ENCODE assay signal across 8 cellular contexts in genomic region chr11:126415669-126416420, GRCh38.
DNase-seq lines count a peak whose midpoint lies in the region; ATAC-seq and TF ChIP-seq lines count a peak whose summit lies in the region.

No MANE protein-coding gene starts in this region.

- H3K9me3 ChIP-seq in breast epithelium (no peaks in the 10 kb centered on the region), smooth muscle cell (replicated peaks; ENCODE audit: low read depth) (no peaks in the 10 kb centered on the region)

- intact Hi-C loops in breast epithelium (cut with DNase I; ENCODE audit: low total_unique reads) = no loop called here

- no peaks in the 10 kb centered on the region for H4K20me1 ChIP-seq in smooth muscle cell (ENCODE audit: low read depth)

- 85% methylated on average over 19 of the region's 19 CpGs for WGBS in smooth muscle cell (ENCODE audit: low lambda C conversion rate)

- H3K27ac ChIP-seq in breast epithelium = peak overlapping the region; percentile 79 to 90
- peak overlapping the region; percentile 37 for H3K27ac ChIP-seq in smooth muscle cell (ENCODE audit: low read depth)

- ATAC-seq in left lobe of liver (peak; percentile 12), GM18909 (IDR thresholded peaks at IDR 0.05; ENCODE audit: poor library complexity, unreplicated experiment) (no peak)

- H3K79me2 ChIP-seq in smooth muscle cell (ENCODE audit: low read depth) = no peaks in the 10 kb centered on the region

- TF ChIP-seq CTCF in breast epithelium (IDR thresholded peaks at IDR 0.05) (no peak), smooth muscle cell (IDR thresholded peaks at IDR 0.05; ENCODE audit: borderline replicate concordance, insufficient read depth, poor library complexity, severe bottlenecking) (no peak)

- TF ChIP-seq POLR2A in breast epithelium (IDR thresholded peaks at IDR 0.05) = no peak

- H3K27me3 ChIP-seq in H7 (ENCODE audit: control insufficient read depth, insufficient read depth, low read length) (no peaks in the 10 kb centered on the region), breast epithelium (no peaks in the 10 kb centered on the region), smooth muscle cell (ENCODE audit: low read depth) (no peaks in the 10 kb centered on the region)

- H3K9ac ChIP-seq in smooth muscle cell (ENCODE audit: low read depth) = no peak overlapping the region

- H3K36me3 ChIP-seq in H7 (replicated peaks; ENCODE audit: control insufficient read depth, insufficient read depth, low read length) (no peaks in the 10 kb centered on the region; the same call in 1 of the 2 replicates), breast epithelium (no peaks in the 10 kb centered on the region), smooth muscle cell (ENCODE audit: low read depth) (no peaks in the 10 kb centered on the region)

- H3K4me3 ChIP-seq in H7 (ENCODE audit: insufficient read depth, low read depth, low read length) (no peak overlapping the region), breast epithelium (peak overlapping the region; percentile 34 to 69 (median 53)), smooth muscle cell (peak overlapping the region; percentile 48)

- DNase-seq in H7 (peak; percentile 53), breast epithelium (ENCODE audit: low spot score in 2 of 2) (no peak), left lobe of liver (ENCODE audit: low spot score) (no peak), smooth muscle cell (lab: John Stamatoyannopoulos, UW; ENCODE audit: unreplicated experiment) (no peak), AG20443 (ENCODE audit: low spot score) (no peak), D341Med (ENCODE audit: low spot score) (no peak)
- no peak for DNase-seq in activated effector memory CD4-positive, alpha-beta T cell treated with anti-CD3 and anti-CD28 coated beads, Interleukin-2, amount 50 U/mL, for 16 hours

- H2AFZ ChIP-seq in smooth muscle cell (ENCODE audit: low read depth) = no peak overlapping the region

- peaks cover 9% of the 10 kb centered on the region for H3F3A ChIP-seq in smooth muscle cell (ENCODE audit: low read depth)

- H3K4me1 ChIP-seq in breast epithelium (peaks cover 16 to 23% of the 10 kb centered on the region in 2 donors), smooth muscle cell (ENCODE audit: low read depth) (peaks cover 7% of the 10 kb centered on the region)

- peak overlapping the region; percentile 88 for H3K4me2 ChIP-seq in smooth muscle cell
